Comparison of ENCODE assay signal across 8 cellular contexts in the genomic region with DNA sequence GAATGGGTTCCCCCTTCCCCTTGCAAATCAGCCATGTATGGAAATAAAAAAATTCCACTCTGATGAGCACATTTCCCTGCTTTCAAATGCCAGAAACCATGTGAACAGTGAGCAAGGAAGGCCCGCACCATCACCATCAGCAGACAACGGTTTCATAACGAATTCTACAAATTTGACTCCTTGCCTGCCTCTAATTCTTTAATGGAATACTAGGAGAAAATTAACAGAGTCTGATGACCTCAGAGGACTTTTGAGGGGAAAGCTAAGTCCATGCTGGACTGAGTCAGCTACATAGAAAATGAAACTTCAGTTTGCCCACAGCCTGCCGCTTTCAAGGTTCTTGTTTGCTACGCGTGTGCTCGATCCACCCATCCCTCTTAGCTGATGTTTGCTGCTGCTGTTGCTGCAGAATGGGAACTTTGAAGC.
DNase-seq lines count a peak whose midpoint lies in the region; ATAC-seq and TF ChIP-seq lines count a peak whose summit lies in the region.

No MANE protein-coding gene starts in this region.

- peaks cover 13% of the 10 kb centered on the region for H3K4me1 Mint-ChIP-seq in nephron

- no peaks in the 10 kb centered on the region for H3K36me3 ChIP-seq in brain microvascular endothelial cell (replicated peaks)

- no peaks in the 10 kb centered on the region for H3K36me3 Mint-ChIP-seq in nephron (ENCODE audit: low read depth)

- H3K9me3 Mint-ChIP-seq in nephron, result no peaks in the 10 kb centered on the region

- no peak overlapping the region for H3K4me3 ChIP-seq in brain microvascular endothelial cell (ENCODE audit: low read depth, low read length)

- H3K4me3 Mint-ChIP-seq in nephron, result no peak overlapping the region

- peak overlapping the region; percentile 22 to 81 (median 80) for H3K27ac Mint-ChIP-seq in nephron

- H3K27me3 ChIP-seq in brain microvascular endothelial cell (replicated peaks), result no peaks in the 10 kb centered on the region

- peak; percentile 63 for DNase-seq in ELR (ENCODE audit: low read depth)
- peak; percentile 45 for DNase-seq in brain microvascular endothelial cell
- DNase-seq in RKO (ENCODE audit: low spot score), result no peak
- no peak for DNase-seq in DMS53 treated with DMSO at 0.1 percent for 48 hours (lab: John Stamatoyannopoulos, UW; ENCODE audit: unreplicated experiment)
- DNase-seq in D341Med (ENCODE audit: low spot score), result no peak

- no peak for TF ChIP-seq CTCF in brain microvascular endothelial cell (IDR thresholded peaks at IDR 0.05; ENCODE audit: low read depth, low read length, missing control alignments)
- no peak for TF ChIP-seq CTCF in nephron (IDR thresholded peaks at IDR 0.05; ENCODE audit: unreplicated experiment in 3 of 3)

- peak; percentile 86 for ATAC-seq in HG02623 (IDR thresholded peaks at IDR 0.05; ENCODE audit: unreplicated experiment)
- no peak for ATAC-seq in HG03159 (IDR thresholded peaks at IDR 0.05; ENCODE audit: unreplicated experiment)

- no peaks in the 10 kb centered on the region for H3K27me3 Mint-ChIP-seq in nephron (ENCODE audit: low read depth)

- in situ Hi-C loops in brain microvascular endothelial cell (cut with HindIII; ENCODE audit: low pct_ligation_motif_present, low sequenced_read_pairs), result no loop called here

- H3K27ac ChIP-seq in brain microvascular endothelial cell, result peak overlapping the region; percentile 59

Comparison
In these comparisons a context has a peak if more than half of its experiments do, and no peak if none do; other contexts are left out.
1. DNase-seq: peak in ELR (single experiment) and brain microvascular endothelial cell (single experiment); none in RKO (single experiment), DMS53 treated with DMSO at 0.1 percent for 48 hours (single experiment) and D341Med (single experiment).